Comparison of ENCODE assay signal across 1 cellular context in genomic region chr6:47420394-47421371, GRCh38.
TF ChIP-seq lines count a peak whose summit lies in the region.

No MANE protein-coding gene starts in this region.

TF ChIP-seq in K562, 482 proteins besides CTCF, POLR2A, EP300 and RAD21 (continued from another document and continues in another):
- TF ChIP-seq CHD7 (IDR thresholded peaks at IDR 0.05; ENCODE audit: low read depth, low read length): no peak
- TF ChIP-seq ZNF263 (CRISPR knock-in tag; IDR thresholded peaks at IDR 0.05; ENCODE audit: borderline replicate concordance): no peak
- TF ChIP-seq POLR3A (IDR thresholded peaks at IDR 0.05; ENCODE audit: borderline replicate concordance, extremely low read depth, insufficient read depth, insufficient read length): no peak
- no peak for TF ChIP-seq ZNF436 (CRISPR knock-in tag; IDR thresholded peaks at IDR 0.05)
- no peak for TF ChIP-seq ZNF140 (CRISPR knock-in tag; IDR thresholded peaks at IDR 0.05)
- TF ChIP-seq MTA1 (IDR thresholded peaks at IDR 0.05; ENCODE audit: borderline replicate concordance): peak; percentile 84
- TF ChIP-seq ZNF398 (CRISPR knock-in tag; IDR thresholded peaks at IDR 0.05): no peak
- no peak for TF ChIP-seq KLF6 (CRISPR knock-in tag; IDR thresholded peaks at IDR 0.05; ENCODE audit: borderline replicate concordance)
- TF ChIP-seq HNRNPK (IDR thresholded peaks at IDR 0.05; ENCODE audit: low read depth, low read length, poor library complexity, severe bottlenecking): no peak
- TF ChIP-seq NCOA6 (IDR thresholded peaks at IDR 0.05): peak; percentile 27; the same call in 1 of the 2 replicates
- peak; percentile 79 for TF ChIP-seq ATF7 (IDR thresholded peaks at IDR 0.05)
- no peak for TF ChIP-seq STAT5B (CRISPR knock-in tag; IDR thresholded peaks at IDR 0.05)
- peak; percentile 12; the same call in 1 of the 2 replicates for TF ChIP-seq RAD51 (IDR thresholded peaks at IDR 0.05; ENCODE audit: borderline replicate concordance, low read depth)
- TF ChIP-seq CTCFL (IDR thresholded peaks at IDR 0.05; ENCODE audit: borderline replicate concordance, insufficient read depth, low read depth, low read length, poor library complexity, severe bottlenecking): no peak
- no peak for TF ChIP-seq SIN3A (IDR thresholded peaks at IDR 0.05; ENCODE audit: borderline replicate concordance in 2 of 2, control insufficient read depth in 1 of 2, low read depth in 2 of 2, low read length in 2 of 2)
- no peak for TF ChIP-seq ZNF277 (CRISPR knock-in tag; IDR thresholded peaks at IDR 0.05; ENCODE audit: borderline replicate concordance)
- no peak for TF ChIP-seq PBX2 (CRISPR knock-in tag; IDR thresholded peaks at IDR 0.05; ENCODE audit: low read depth)
- TF ChIP-seq PBX2 (tag; conservative IDR thresholded peaks at IDR 0.05; ENCODE audit: low read depth): peak; percentile 60
- TF ChIP-seq RB1 (IDR thresholded peaks at IDR 0.05; ENCODE audit: low read depth): no peak
- no peak for TF ChIP-seq SFPQ (IDR thresholded peaks at IDR 0.05; ENCODE audit: low read depth, low read length)
- TF ChIP-seq ZNF740 (CRISPR knock-in tag; IDR thresholded peaks at IDR 0.05): no peak
- no peak for TF ChIP-seq ZNF740 (tag; IDR thresholded peaks at IDR 0.05)
- 0 out of 6 replicates have a peak, but pooled peaks of 1 of the 3 experiments have one; percentile 52 for TF ChIP-seq ZBTB11 (CRISPR knock-in tag; IDR thresholded peaks at IDR 0.05)
